36 cellular contexts compared by ENCODE assay signal in genomic region chr3:61743067-61743466, GRCh38.
"Had no signal": no experiment of that assay in that cellular context is flagged by ENCODE, and none has a peak within 500 bp of the region (broad histone marks: within the 10 kb centered on the region; RNA-seq: fewer than 3 reads in every experiment).

No MANE protein-coding gene starts in this region.

- DNase-seq: activated CD4-positive, alpha-beta memory T cell treated with anti-CD3 and anti-CD28 coated beads, Interleukin-2, amount 10 ng/mL, durations not matched to agents 7 days and 5 days; activated CD4-positive, alpha-beta T cell treated with anti-CD3 and anti-CD28 coated beads for 1 hour; activated CD4-positive, alpha-beta T cell treated with anti-CD3 and anti-CD28 coated beads for 36 hours; activated CD4-positive, alpha-beta T cell treated with anti-CD3 and anti-CD28 coated beads for 48 hours; activated CD4-positive, alpha-beta T cell treated with anti-CD3 and anti-CD28 coated beads, Interleukin-2, amount 10 ng/mL, durations not matched to agents 7 days and 5 days; activated CD4-positive, alpha-beta T cell treated with anti-CD3 and anti-CD28 coated beads, Interleukin-2, amount 50 U/mL, for 48 hours; activated CD4-positive, CD25-positive, alpha-beta regulatory T cell; activated CD8-positive, alpha-beta memory T cell treated with anti-CD3 and anti-CD28 coated beads for 24 hours; activated CD8-positive, alpha-beta memory T cell treated with anti-CD3 and anti-CD28 coated beads, Interleukin-2, amount 10 ng/mL, durations not matched to agents 7 days and 5 days; activated CD8-positive, alpha-beta memory T cell treated with anti-CD3 and anti-CD28 coated beads, Interleukin-2, amount 50 U/mL, for 48 hours; activated CD8-positive, alpha-beta T cell treated with anti-CD3 and anti-CD28 coated beads, Interleukin-2, amount 10 ng/mL, durations not matched to agents 7 days and 5 days; activated effector memory CD4-positive, alpha-beta T cell treated with anti-CD3 and anti-CD28 coated beads, Interleukin-2, amount 50 U/mL, for 16 hours; activated gamma-delta T cell treated with Interleukin-2 at 50 U/mL for 16 hours; activated naive CD4-positive, alpha-beta T cell; activated naive CD4-positive, alpha-beta T cell treated with anti-CD3 and anti-CD28 coated beads for 36 hours; activated naive CD4-positive, alpha-beta T cell treated with anti-CD3 and anti-CD28 coated beads, Interleukin-2, amount 50 U/mL, for 16 hours; activated naive CD8-positive, alpha-beta T cell treated with anti-CD3 and anti-CD28 coated beads for 36 hours; activated T-cell treated with anti-CD3 and anti-CD28 coated beads, Interleukin-2, amount 50 U/mL, for 1 hour; activated T-cell treated with anti-CD3 and anti-CD28 coated beads, Interleukin-2, amount 50 U/mL, for 4 hours; activated T-cell treated with anti-CD3 and anti-CD28 coated beads, Interleukin-2, amount 50 U/mL, for 72 hours; adrenal gland; amniotic stem cell; aorta; body of pancreas; brain microvascular endothelial cell; central memory CD4-positive, alpha-beta T cell; T-helper 2 cell; T-helper 9 cell had no signal

- FAIRE-seq: astrocyte, colon, TTC549 had no signal

- H3K9me3 ChIP-seq: adrenal gland, body of pancreas, breast epithelium had no signal

- H3K36me3 ChIP-seq: adrenal gland, brain microvascular endothelial cell, breast epithelium had no signal

- H3K27ac ChIP-seq: adrenal gland, body of pancreas, brain microvascular endothelial cell, breast epithelium, VCaP had no signal

- ATAC-seq: activated CD4-positive, alpha-beta T cell treated with anti-CD3 and anti-CD28 coated beads for 36 hours; activated CD4-positive, CD25-positive, alpha-beta regulatory T cell treated with anti-CD3 and anti-CD28 coated beads, Interleukin-2, amount 50 U/mL, for 24 hours; activated CD8-positive, alpha-beta memory T cell treated with anti-CD3 and anti-CD28 coated beads, Interleukin-2, amount 10 ng/mL, durations not matched to agents 7 days and 5 days; activated CD8-positive, alpha-beta T cell treated with anti-CD3 and anti-CD28 coated beads, Interleukin-2, amount 10 ng/mL, durations not matched to agents 7 days and 5 days; activated naive CD4-positive, alpha-beta T cell treated with anti-CD3 and anti-CD28 coated beads, Interleukin-2, amount 50 U/mL, for 72 hours; activated T-cell treated with anti-CD3 and anti-CD28 coated beads, Interleukin-2, amount 50 U/mL, for 4 hours; activated T-cell treated with anti-CD3 and anti-CD28 coated beads, Interleukin-2, amount 50 U/mL, for 72 hours; activated T-helper 17 cell treated with anti-CD3 and anti-CD28 coated beads, Interleukin-2, amount 50 U/mL, for 72 hours; body of pancreas had no signal

- H3K4me1 ChIP-seq: adrenal gland, body of pancreas, breast epithelium had no signal

- H3K4me3 ChIP-seq: adrenal gland, body of pancreas, breast epithelium had no signal

- H3K27me3 ChIP-seq: adrenal gland, body of pancreas, brain microvascular endothelial cell, breast epithelium had no signal
